In the genomic region with DNA sequence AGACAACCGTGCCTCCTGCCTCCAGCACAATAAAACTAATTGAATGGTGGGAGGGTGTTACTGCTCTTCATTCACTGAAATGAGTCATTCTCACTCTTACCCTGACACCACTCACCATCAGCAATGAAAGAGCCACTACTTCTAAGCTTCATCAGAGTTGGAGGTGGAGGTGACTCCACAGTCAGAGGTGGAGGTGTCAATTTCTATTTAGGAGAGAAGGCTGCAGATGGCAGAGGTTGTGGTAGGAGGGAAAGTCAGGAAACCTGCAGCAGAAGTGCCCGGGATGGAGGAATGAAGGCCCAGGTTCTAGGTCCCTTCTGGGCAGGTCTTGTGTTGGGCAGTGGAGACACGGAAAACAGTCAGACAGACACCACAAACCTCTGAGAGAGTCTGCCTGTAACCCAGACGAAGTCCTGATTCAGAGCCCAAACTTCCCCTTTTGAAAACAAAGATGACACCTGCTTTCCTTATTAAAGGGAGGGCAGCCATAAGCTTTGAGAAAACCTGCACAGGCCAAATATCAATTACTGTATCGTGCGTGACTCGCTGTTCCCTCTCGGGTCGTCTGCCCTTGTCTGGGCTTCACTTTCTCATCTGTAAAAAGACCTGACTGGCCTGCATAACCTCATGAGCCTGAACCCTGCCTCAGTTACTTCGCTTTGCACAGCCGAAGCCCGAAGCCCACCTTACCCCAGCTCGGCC, we compare ENCODE assay signal across 8 cellular contexts. TPM values are rescaled to one million over a fixed set of nuclear protein-coding genes. Genes with fewer than 3 reads are reported as not detected.
A peak's percentile ranks its signal among the peaks of the same experiment; 100 is the strongest.
DNase-seq lines count a peak whose midpoint lies in the region; ATAC-seq and TF ChIP-seq lines count a peak whose summit lies in the region.

No MANE protein-coding gene starts in this region.

- no peak overlapping the region for H3K18ac ChIP-seq in mesenchymal stem cell (ENCODE audit: low read depth in 1 of 2, low read length in 2 of 2)

- intact Hi-C loops in PC-3 (cut with micrococcal nuclease) (no loop called here), tibial artery (cut with DNase I; ENCODE audit: low total_unique reads) (loop anchor here (5.0 kb wide), 1 partner anchor 356 kb away; the partner anchor contains the start of gene RAI1)

- H3K36me3 ChIP-seq in PC-3 (ENCODE audit: low read depth, low read length) (no peaks in the 10 kb centered on the region), brain microvascular endothelial cell (replicated peaks) (no peaks in the 10 kb centered on the region), mesenchymal stem cell (ENCODE audit: control insufficient read depth in 1 of 2, insufficient read depth in 2 of 2, low read depth in 1 of 2, low read length in 2 of 2) (no peaks in the 10 kb centered on the region), tibial artery (no peaks in the 10 kb centered on the region)

- peak overlapping the region; percentile 87 for H2AFZ ChIP-seq in PC-3 (ENCODE audit: low read length)
- peak overlapping the region; percentile 89 for H2AFZ ChIP-seq in mesenchymal stem cell (ENCODE audit: low read depth, low read length)

- H4K20me1 ChIP-seq in PC-3 (ENCODE audit: low read length) = no peaks in the 10 kb centered on the region

- H3K9ac ChIP-seq in PC-3 (ENCODE audit: low read length) (peak overlapping the region; percentile 79), mesenchymal stem cell (ENCODE audit: low read length) (peak overlapping the region; percentile 91)

- ATAC-seq in GM21528 (IDR thresholded peaks at IDR 0.05; ENCODE audit: low FRiP score, unreplicated experiment) (peak; percentile 10), PC-3 (no peak), GM19452 (IDR thresholded peaks at IDR 0.05; ENCODE audit: unreplicated experiment) (no peak), HG02885 (IDR thresholded peaks at IDR 0.05; ENCODE audit: poor library complexity, unreplicated experiment) (no peak)

- H3K27me3 ChIP-seq in PC-3 (ENCODE audit: low read length) (no peaks in the 10 kb centered on the region), brain microvascular endothelial cell (replicated peaks) (no peaks in the 10 kb centered on the region), mesenchymal stem cell (ENCODE audit: control insufficient read depth in 1 of 2, insufficient read depth in 1 of 2, low read length in 2 of 2) (no peaks in the 10 kb centered on the region), tibial artery (no peaks in the 10 kb centered on the region)

- peak overlapping the region in 1 of 2 experiments; percentile 40 for H3K4ac ChIP-seq in mesenchymal stem cell (ENCODE audit: low read depth in 1 of 2, low read length in 2 of 2)

- H3K4me3 ChIP-seq in PC-3 (ENCODE audit: low read length) (peak overlapping the region; percentile 79), brain microvascular endothelial cell (ENCODE audit: low read depth, low read length) (peak overlapping the region; percentile 94), mesenchymal stem cell (ENCODE audit: insufficient read depth in 1 of 2, low read depth in 1 of 2, low read length in 2 of 2) (peak overlapping the region; percentile 92 to 93), tibial artery (peak overlapping the region; percentile 85 to 97)

- TF ChIP-seq CTCF in PC-3 (conservative IDR thresholded peaks at IDR 0.05; ENCODE audit: low read depth, low read length) = no peak
- TF ChIP-seq CTCF in brain microvascular endothelial cell (IDR thresholded peaks at IDR 0.05; ENCODE audit: low read depth, low read length, missing control alignments) = no peak
- TF ChIP-seq CTCF in tibial artery (IDR thresholded peaks at IDR 0.05) = no peak

- H3K23ac ChIP-seq in mesenchymal stem cell (ENCODE audit: low read length in 2 of 2) = no peak overlapping the region

- H3K9me3 ChIP-seq in PC-3 (ENCODE audit: low read length) (no peaks in the 10 kb centered on the region), mesenchymal stem cell (ENCODE audit: control insufficient read depth, low read length) (no peaks in the 10 kb centered on the region), tibial artery (no peaks in the 10 kb centered on the region)

- H4K8ac ChIP-seq in mesenchymal stem cell (ENCODE audit: low read length) = peak overlapping the region; percentile 78

- H4K91ac ChIP-seq in mesenchymal stem cell (ENCODE audit: low read length) = peak overlapping the region; percentile 54

- H3F3A ChIP-seq in PC-3 (ENCODE audit: low read length, unreplicated experiment) = no peaks in the 10 kb centered on the region

- no peak overlapping the region for H2BK5ac ChIP-seq in mesenchymal stem cell (ENCODE audit: low read depth, low read length, poor library complexity, severe bottlenecking)

- H3K27ac ChIP-seq in PC-3 (ENCODE audit: low read length) (no peak overlapping the region), brain microvascular endothelial cell (peak overlapping the region; percentile 50), mesenchymal stem cell (ENCODE audit: low read length, poor library complexity, severe bottlenecking) (no peak overlapping the region), tibial artery (peak overlapping the region; percentile 73 to 92)

- POLR2A ChIA-PET in PC-3 (lab: Charles Lee; ENCODE audit: unreplicated experiment) = no interaction called here

- no peaks in the 10 kb centered on the region for H3K9me2 ChIP-seq in PC-3 (replicated peaks; ENCODE audit: low read length)

- WGBS in mesenchymal stem cell = 2% methylated on average over 11 of the region's 13 CpGs

- H3K79me1 ChIP-seq in mesenchymal stem cell (replicated peaks; ENCODE audit: low read length, poor library complexity, severe bottlenecking) = peaks cover 48% of the 10 kb centered on the region

- DNase-seq in PC-3 (no peak), brain microvascular endothelial cell (no peak), mesenchymal stem cell (peak; percentile 11), tibial artery (no peak), GM19240 (ENCODE audit: insufficient read length, low spot score) (no peak)

- BruUV-seq in PC-3 (replicated peaks; lab: Mats Ljungman, UMichigan) = TSS peak; percentile 66

- H2AK5ac ChIP-seq in mesenchymal stem cell (ENCODE audit: low read length, severe bottlenecking) = no peak overlapping the region

- H3K14ac ChIP-seq in mesenchymal stem cell (ENCODE audit: low read length in 2 of 2) = no peak overlapping the region

- CTCF ChIA-PET in PC-3 (lab: Charles Lee) = interaction anchor here (0.5 kb wide), 2 partner anchors 86 to 140 kb away, joined by 4 to 6 read pairs; no protein-coding TSS in a partner anchor

- H3K4me2 ChIP-seq in PC-3 (ENCODE audit: low read length) (peak overlapping the region; percentile 95), mesenchymal stem cell (ENCODE audit: low read length, poor library complexity, severe bottlenecking) (peak overlapping the region; percentile 66)

- H2BK12ac ChIP-seq in mesenchymal stem cell (ENCODE audit: low read length in 2 of 2) = no peak overlapping the region

- H3K4me1 ChIP-seq in PC-3 (ENCODE audit: insufficient read depth, low read length) (peaks cover 34% of the 10 kb centered on the region), mesenchymal stem cell (ENCODE audit: control insufficient read depth, insufficient read depth, low read depth, low read length) (peaks cover 16% of the 10 kb centered on the region), tibial artery (peaks cover 0 to 41% (median 31%) of the 10 kb centered on the region in 4 donors)

- no peak overlapping the region for H2BK120ac ChIP-seq in mesenchymal stem cell (ENCODE audit: low read depth, low read length)

- H3K79me2 ChIP-seq in PC-3 (ENCODE audit: low read length) = peaks cover 88% of the 10 kb centered on the region

- peak overlapping the region; percentile 54 for H2BK15ac ChIP-seq in mesenchymal stem cell (ENCODE audit: low read depth, poor library complexity, severe bottlenecking)

- in situ Hi-C loops in brain microvascular endothelial cell (cut with HindIII; ENCODE audit: low pct_ligation_motif_present, low sequenced_read_pairs) = loop anchor here (10.0 kb wide), 1 partner anchor 143 kb away; no protein-coding TSS in a partner anchor

RNA-seq across cellular contexts. Expression of gene ATPAF2, which starts 0.7 kb away (rescaled TPM):
- 34.7 and 40.5 TPM in 2 replicates for total RNA-seq in PC-3 (2014; rRNA removed)
- polyA plus RNA-seq in mesenchymal stem cell (2013, experiment 1 of 2) = 13.9 TPM
- 12.1 TPM for polyA plus RNA-seq in mesenchymal stem cell (2013, experiment 2 of 2)

RNA-seq across cellular contexts. Expression of gene GID4, which starts 0.9 kb away (rescaled TPM):
- total RNA-seq in PC-3 (2014; rRNA removed) = 7.3 and 9.7 TPM in 2 replicates
- 7.1 TPM for polyA plus RNA-seq in mesenchymal stem cell (2013, experiment 1 of 2)
- 7.2 TPM for polyA plus RNA-seq in mesenchymal stem cell (2013, experiment 2 of 2)

RNA-seq across cellular contexts. Expression of gene DRG2, which starts 49.4 kb away (rescaled TPM):
- total RNA-seq in PC-3 (2014; rRNA removed) = 84.1 and 102 TPM in 2 replicates
- polyA plus RNA-seq in mesenchymal stem cell (2013, experiment 1 of 2) = 25.6 TPM
- polyA plus RNA-seq in mesenchymal stem cell (2013, experiment 2 of 2) = 26.0 TPM

Comparison
In these comparisons a context has a peak if more than half of its experiments do, and no peak if none do; other contexts are left out.
1. H3K27ac ChIP-seq: peak in brain microvascular endothelial cell (single experiment) and tibial artery (2 of 2); none in PC-3 (single experiment) and mesenchymal stem cell (single experiment).
2. Peak in every context shown above with its lines, with median percentiles within 50 percentile points of each other: H3K4me3 ChIP-seq.